25 cellular contexts compared by ENCODE assay signal in the genomic region with DNA sequence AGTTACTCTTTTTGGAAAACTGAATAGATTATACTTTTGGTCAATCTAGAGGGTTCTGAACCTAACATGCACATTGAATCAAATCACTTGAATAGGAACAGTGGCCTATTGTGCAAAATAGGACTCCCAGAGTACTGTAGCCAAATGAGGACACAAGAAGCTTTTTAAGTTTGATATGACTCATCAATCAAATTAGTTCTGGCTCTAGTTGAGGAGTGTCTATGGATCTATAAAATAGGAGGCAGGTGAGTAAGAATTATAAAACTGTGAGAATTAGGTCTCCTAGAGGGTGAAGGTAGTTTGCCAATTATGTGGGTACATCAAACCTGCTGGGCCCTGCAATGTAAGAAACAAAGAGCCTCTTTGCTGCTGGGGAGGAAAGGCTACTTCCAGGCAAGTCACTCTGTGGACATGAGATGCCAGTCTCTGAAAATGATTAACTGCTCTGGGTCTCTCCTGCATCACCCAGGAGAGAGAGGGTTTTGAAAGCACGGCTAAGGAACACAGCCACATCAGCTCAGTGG.
DNase-seq lines count a peak whose midpoint lies in the region; ATAC-seq and TF ChIP-seq lines count a peak whose summit lies in the region.
"Had no signal": no experiment of that assay in that cellular context is flagged by ENCODE, and none has a peak within 500 bp of the region (broad histone marks: within the 10 kb centered on the region; RNA-seq: fewer than 3 reads in every experiment).

No MANE protein-coding gene starts in this region.

- intact Hi-C loops in natural killer cell (cut with micrococcal nuclease): no loop called here

- peaks cover 4% of the 10 kb centered on the region; the same call in 1 of the 2 replicates for H3K9me3 ChIP-seq in OCI-LY3 (ENCODE audit: insufficient read depth, low read length)
- H3K9me3 ChIP-seq: esophagus muscularis mucosa, neutrophil, sigmoid colon, uterus had no signal

- TF ChIP-seq CTCF in 22Rv1 (IDR thresholded peaks at IDR 0.05) (no peak), OCI-LY3 (IDR thresholded peaks at IDR 0.05; ENCODE audit: low read depth, low read length) (no peak), natural killer cell (IDR thresholded peaks at IDR 0.05) (no peak)

- H3K4me2 ChIP-seq in OCI-LY3 (ENCODE audit: low read length): peak overlapping the region; percentile 8; the same call in 1 of the 2 replicates
- H3K4me2 ChIP-seq: GM23338 had no signal

- H3K4me3 Mint-ChIP-seq in natural killer cell: no peak overlapping the region
- H3K4me3 Mint-ChIP-seq: activated CD4-positive, alpha-beta T cell treated with anti-CD3 and anti-CD28 coated beads for 36 hours; CD4-positive, alpha-beta T cell; GM23338; immature natural killer cell; mesothelial cell of epicardium; stimulated activated naive CD8-positive, alpha-beta T cell treated with anti-CD3 and anti-CD28 coated beads, Interleukin-15, Interleukin-2, amounts not matched to agents 100 ng/mL and 50 ng/mL, for 24 hours had no signal

- H3K36me3 Mint-ChIP-seq in natural killer cell: no peaks in the 10 kb centered on the region
- H3K36me3 Mint-ChIP-seq: mesothelial cell of epicardium had no signal

- H3K9me3 Mint-ChIP-seq in natural killer cell: no peaks in the 10 kb centered on the region
- H3K9me3 Mint-ChIP-seq: CD4-positive, alpha-beta T cell; GM23338; immature natural killer cell; mesothelial cell of epicardium; stimulated activated naive CD8-positive, alpha-beta T cell treated with anti-CD3 and anti-CD28 coated beads, Interleukin-15, Interleukin-2, amounts not matched to agents 100 ng/mL and 50 ng/mL, for 24 hours had no signal

- H3K27me3 Mint-ChIP-seq in natural killer cell (ENCODE audit: low read depth in 2 of 2): peaks cover 0 to 4% of the 10 kb centered on the region in 2 donors

- no peaks in the 10 kb centered on the region for H4K20me1 ChIP-seq in OCI-LY3 (ENCODE audit: insufficient read depth, low read length)

- no peak overlapping the region for H3K4me3 ChIP-seq in OCI-LY3 (ENCODE audit: low read length)
- H3K4me3 ChIP-seq: cardiac muscle cell, esophagus muscularis mucosa, GM23338, sigmoid colon, uterus had no signal

- DNase-seq in hippocampal formation (lab: John Stamatoyannopoulos, UW) (peak; percentile 10 to 79), natural killer cell (no peak), hepatic stellate cell (ENCODE audit: low spot score) (no peak), NCI-H1694 (lab: John Stamatoyannopoulos, UW) (no peak), NCI-H748 (lab: John Stamatoyannopoulos, UW; ENCODE audit: unreplicated experiment) (no peak)
- DNase-seq: activated CD4-positive, alpha-beta T cell treated with anti-CD3 and anti-CD28 coated beads for 36 hours; activated effector memory CD4-positive, alpha-beta T cell treated with Interleukin-2 at 50 U/mL for 16 hours; CD4-positive, alpha-beta T cell; immature natural killer cell; IMR-90; NCI-H2081 treated with DMSO at 0.1 percent for 48 hours; NCI-H774; sigmoid colon; stimulated activated CD4-positive, alpha-beta T cell treated with anti-CD3 and anti-CD28 coated beads, Interleukin-1b, Interleukin-23, amount 100 ng/mL, for 48 hours; uterus had no signal

- peaks cover 16 to 37% of the 10 kb centered on the region in 2 donors for H3K4me1 Mint-ChIP-seq in natural killer cell
- H3K4me1 Mint-ChIP-seq: activated CD4-positive, alpha-beta T cell treated with anti-CD3 and anti-CD28 coated beads for 36 hours had no signal

- ATAC-seq in natural killer cell: no peak
- no peak for ATAC-seq in HG02763 (IDR thresholded peaks at IDR 0.05; ENCODE audit: unreplicated experiment)
- ATAC-seq: activated CD4-positive, alpha-beta T cell treated with anti-CD3 and anti-CD28 coated beads for 36 hours; GM23338; Panc1 had no signal

- no peaks in the 10 kb centered on the region for H3K36me3 ChIP-seq in OCI-LY3 (replicated peaks; ENCODE audit: low read depth, low read length)
- H3K36me3 ChIP-seq: cardiac muscle cell, esophagus muscularis mucosa, neutrophil, sigmoid colon, uterus had no signal

- peak overlapping the region; percentile 45 to 80 for H3K27ac Mint-ChIP-seq in natural killer cell
- H3K27ac Mint-ChIP-seq: activated CD4-positive, alpha-beta T cell treated with anti-CD3 and anti-CD28 coated beads for 36 hours; CD4-positive, alpha-beta T cell; GM23338; mesothelial cell of epicardium; stimulated activated naive CD8-positive, alpha-beta T cell treated with anti-CD3 and anti-CD28 coated beads, Interleukin-15, Interleukin-2, amounts not matched to agents 100 ng/mL and 50 ng/mL, for 24 hours had no signal

- H3K27ac ChIP-seq in 22Rv1: 0 out of 2 replicates have a peak overlapping the region, but pooled peaks have one; percentile 1
- no peak overlapping the region for H3K27ac ChIP-seq in OCI-LY3 (ENCODE audit: low read length)
- H3K27ac ChIP-seq: cardiac muscle cell, esophagus muscularis mucosa, neutrophil, sigmoid colon, uterus had no signal

- H3K79me2 ChIP-seq in OCI-LY3 (ENCODE audit: low read length): no peaks in the 10 kb centered on the region

- H3K9ac ChIP-seq in OCI-LY3 (ENCODE audit: low read length): no peak overlapping the region

- H3K4me1 ChIP-seq in OCI-LY3 (ENCODE audit: low read length): peaks cover 58% of the 10 kb centered on the region

- H2AFZ ChIP-seq in OCI-LY3 (ENCODE audit: low read depth, low read length): no peak overlapping the region
- H2AFZ ChIP-seq: GM23338 had no signal

- H3K27me3 ChIP-seq in OCI-LY3 (ENCODE audit: low read depth, low read length): 0 out of 2 replicates have a peak, but pooled peaks cover 3% of the 10 kb centered on the region
- H3K27me3 ChIP-seq: cardiac muscle cell, esophagus muscularis mucosa, neutrophil, sigmoid colon, uterus had no signal

Comparison
In these comparisons a context has a peak if more than half of its experiments do, and no peak if none do; other contexts are left out.
1. DNase-seq: peak in hippocampal formation (2 of 2); none in natural killer cell (single experiment), hepatic stellate cell (single experiment), NCI-H1694 (single experiment) and NCI-H748 (single experiment).